1 cellular context compared by ENCODE assay signal in genomic region chr1:20058531-20058930, GRCh38.
TF ChIP-seq lines count a peak whose summit lies in the region.

No MANE protein-coding gene starts in this region.

TF ChIP-seq in GM23338, 12 proteins besides CTCF, POLR2A, EP300 and RAD21 (continued from another document):
- TF ChIP-seq ZNF462 (CRISPR knock-in tag; IDR thresholded peaks at IDR 0.05) (no peak), CREB1 (CRISPR knock-in tag; IDR thresholded peaks at IDR 0.05; ENCODE audit: low read depth) (no peak)
